Comparison of ENCODE assay signal across 1 cellular context in the genomic region with DNA sequence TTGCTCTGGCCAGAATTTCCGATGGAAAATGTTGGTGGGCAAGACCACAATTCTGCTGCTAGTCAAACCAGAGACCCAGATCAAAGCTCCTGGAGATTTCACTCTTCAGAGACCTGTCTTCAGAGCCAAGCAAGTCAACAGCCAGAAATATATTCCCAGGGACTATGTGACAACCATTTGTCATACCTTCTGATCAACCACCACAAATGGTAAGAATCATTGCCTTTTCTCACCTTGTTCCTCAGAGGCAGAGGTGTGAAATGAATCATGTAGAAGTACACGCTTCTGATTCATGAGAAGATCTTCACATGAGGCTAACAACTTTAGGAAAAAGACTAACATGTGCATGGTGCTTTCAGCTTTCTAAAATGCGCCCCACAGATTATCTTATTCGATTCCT.
TF ChIP-seq lines count a peak whose summit lies in the region.

No MANE protein-coding gene starts in this region.

TF ChIP-seq in A549, 52 proteins besides CTCF, POLR2A, EP300 and RAD21:
- TF ChIP-seq HES2 (IDR thresholded peaks at IDR 0.05) (no peak), TFCP2L1 (CRISPR knock-in tag; IDR thresholded peaks at IDR 0.05) (no peak), CHD4 (IDR thresholded peaks at IDR 0.05; ENCODE audit: borderline replicate concordance) (no peak), CBX2 (IDR thresholded peaks at IDR 0.05; ENCODE audit: borderline replicate concordance, low read depth) (no peak), RNF2 (IDR thresholded peaks at IDR 0.05; ENCODE audit: borderline replicate concordance, low read depth) (no peak), CEBPB (IDR thresholded peaks at IDR 0.05) (no peak)
